In genomic region chr1:43969746-43970466, GRCh38 we compare ENCODE assay signal across 8 cellular contexts. TPM values are rescaled to one million over a fixed set of nuclear protein-coding genes. Genes with fewer than 3 reads are reported as not detected.
A peak's percentile ranks its signal among the peaks of the same experiment; 100 is the strongest.
DNase-seq lines count a peak whose midpoint lies in the region; ATAC-seq and TF ChIP-seq lines count a peak whose summit lies in the region.

A gene with protein sequence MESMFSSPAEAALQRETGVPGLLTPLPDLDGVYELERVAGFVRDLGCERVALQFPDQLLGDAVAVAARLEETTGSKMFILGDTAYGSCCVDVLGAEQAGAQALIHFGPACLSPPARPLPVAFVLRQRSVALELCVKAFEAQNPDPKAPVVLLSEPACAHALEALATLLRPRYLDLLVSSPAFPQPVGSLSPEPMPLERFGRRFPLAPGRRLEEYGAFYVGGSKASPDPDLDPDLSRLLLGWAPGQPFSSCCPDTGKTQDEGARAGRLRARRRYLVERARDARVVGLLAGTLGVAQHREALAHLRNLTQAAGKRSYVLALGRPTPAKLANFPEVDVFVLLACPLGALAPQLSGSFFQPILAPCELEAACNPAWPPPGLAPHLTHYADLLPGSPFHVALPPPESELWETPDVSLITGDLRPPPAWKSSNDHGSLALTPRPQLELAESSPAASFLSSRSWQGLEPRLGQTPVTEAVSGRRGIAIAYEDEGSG (plus strand): TSS chr1:43970010. CDS start chr1:43970176, 166 bp downstream.

- peaks cover 35% of the 10 kb centered on the region for H3K4me1 Mint-ChIP-seq in activated T-cell treated with anti-CD3 and anti-CD28 coated beads, Interleukin-2, amount 50 U/mL, for 24 hours (ENCODE audit: low read depth)

- H3K36me3 Mint-ChIP-seq in activated T-cell treated with anti-CD3 and anti-CD28 coated beads, Interleukin-2, amount 50 U/mL, for 24 hours (ENCODE audit: low read depth) = peaks cover 64% of the 10 kb centered on the region

- H3K9me3 ChIP-seq in esophagus (ENCODE audit: control insufficient read depth in 2 of 2, insufficient read depth in 1 of 2, low read depth in 1 of 2, low read length in 1 of 2) (no peaks in the 10 kb centered on the region), muscle layer of colon (ENCODE audit: low read length) (no peaks in the 10 kb centered on the region)

- H3K27ac ChIP-seq in esophagus (ENCODE audit: low read depth in 2 of 2, low read length in 1 of 2) (peak within 1 kb of the TSS; percentile 24 to 26), muscle layer of colon (ENCODE audit: low read depth, low read length) (peak within 1 kb of the TSS; percentile 87)

- peak within 1 kb of the TSS; percentile 7 for H3K9ac ChIP-seq in muscle layer of colon (ENCODE audit: low read length)

- no peaks in the 10 kb centered on the region for H3K27me3 ChIP-seq in esophagus (ENCODE audit: control insufficient read depth in 1 of 2, insufficient read depth in 2 of 2, low read length in 2 of 2)
- no peaks in the 10 kb centered on the region for H3K27me3 ChIP-seq in muscle layer of colon (ENCODE audit: control insufficient read depth in 1 of 2, insufficient read depth in 2 of 2, low read length in 2 of 2)

- H3K27me3 Mint-ChIP-seq in activated T-cell treated with anti-CD3 and anti-CD28 coated beads, Interleukin-2, amount 50 U/mL, for 24 hours = no peaks in the 10 kb centered on the region

- ATAC-seq in GM21576 (IDR thresholded peaks at IDR 0.05; ENCODE audit: unreplicated experiment) = peak; percentile 80

- H3K4me3 Mint-ChIP-seq in activated T-cell treated with anti-CD3 and anti-CD28 coated beads, Interleukin-2, amount 50 U/mL, for 24 hours = peak within 1 kb of the TSS; percentile 99

- in situ Hi-C loops in KBM-7 (cut with MboI; ENCODE audit: low pct_unique_long_range_greater_than_20kb, low sequenced_read_pairs) = no loop called here

- DNase-seq in DMS153 (lab: John Stamatoyannopoulos, UW) (peak; percentile 99), KBM-7 (peak; percentile 95)
- peak; percentile 95 for DNase-seq in activated T-cell treated with anti-CD3 and anti-CD28 coated beads, Interleukin-2, amount 50 U/mL, for 24 hours
- DNase-seq in stimulated activated CD8-positive, alpha-beta memory T cell treated with anti-CD3 and anti-CD28 coated beads, Interleukin-7, amount 100 ng/mL, for 24 hours (ENCODE audit: low read depth) = peak; percentile 94

- no peaks in the 10 kb centered on the region for H3K9me3 Mint-ChIP-seq in activated T-cell treated with anti-CD3 and anti-CD28 coated beads, Interleukin-2, amount 50 U/mL, for 24 hours

- peak within 1 kb of the TSS; percentile 70 to 96 for H3K4me3 ChIP-seq in esophagus (ENCODE audit: low read depth in 1 of 2, low read length in 2 of 2)
- peak within 1 kb of the TSS; percentile 80 to 95 for H3K4me3 ChIP-seq in muscle layer of colon (ENCODE audit: low read depth in 1 of 2, low read length in 2 of 2)

- 1% methylated on average over 47 of the region's 47 CpGs for WGBS in esophagus, 2 donors

- peaks cover 4 to 11% of the 10 kb centered on the region in 2 donors for H3K4me1 ChIP-seq in esophagus (ENCODE audit: control insufficient read depth in 2 of 2, insufficient read depth in 2 of 2, low read length in 1 of 2)
- H3K4me1 ChIP-seq in muscle layer of colon (ENCODE audit: insufficient read depth, low read length) = peaks cover 22% of the 10 kb centered on the region

- H3K36me3 ChIP-seq in esophagus (ENCODE audit: control insufficient read depth in 2 of 2, insufficient read depth in 2 of 2, low read length in 1 of 2) (peaks cover 0 to 28% of the 10 kb centered on the region in 2 donors), muscle layer of colon (ENCODE audit: insufficient read depth, low read length) (peaks cover 11% of the 10 kb centered on the region)

- H3K27ac Mint-ChIP-seq in activated T-cell treated with anti-CD3 and anti-CD28 coated beads, Interleukin-2, amount 50 U/mL, for 24 hours = peak within 1 kb of the TSS; percentile 97

TF ChIP-seq in PFSK-1, 5 proteins besides CTCF, POLR2A, EP300 and RAD21:
- TF ChIP-seq POLR2AphosphoS5 (IDR thresholded peaks at IDR 0.05; ENCODE audit: low read depth, low read length) (0 out of 2 replicates have a peak, but pooled peaks have one; percentile 53), TAF1 (IDR thresholded peaks at IDR 0.05; ENCODE audit: borderline replicate concordance, insufficient read depth, low read length) (no peak), FOXP2 (optimal IDR thresholded peaks at IDR 0.05; ENCODE audit: borderline replicate concordance, extremely low read depth, extremely low read length, insufficient read depth) (peak; percentile 28), SIN3A (IDR thresholded peaks at IDR 0.05; ENCODE audit: borderline replicate concordance, insufficient read depth, low read length) (peak; percentile 91; the same call in 1 of the 2 replicates)
- TF ChIP-seq, protein P1, sequence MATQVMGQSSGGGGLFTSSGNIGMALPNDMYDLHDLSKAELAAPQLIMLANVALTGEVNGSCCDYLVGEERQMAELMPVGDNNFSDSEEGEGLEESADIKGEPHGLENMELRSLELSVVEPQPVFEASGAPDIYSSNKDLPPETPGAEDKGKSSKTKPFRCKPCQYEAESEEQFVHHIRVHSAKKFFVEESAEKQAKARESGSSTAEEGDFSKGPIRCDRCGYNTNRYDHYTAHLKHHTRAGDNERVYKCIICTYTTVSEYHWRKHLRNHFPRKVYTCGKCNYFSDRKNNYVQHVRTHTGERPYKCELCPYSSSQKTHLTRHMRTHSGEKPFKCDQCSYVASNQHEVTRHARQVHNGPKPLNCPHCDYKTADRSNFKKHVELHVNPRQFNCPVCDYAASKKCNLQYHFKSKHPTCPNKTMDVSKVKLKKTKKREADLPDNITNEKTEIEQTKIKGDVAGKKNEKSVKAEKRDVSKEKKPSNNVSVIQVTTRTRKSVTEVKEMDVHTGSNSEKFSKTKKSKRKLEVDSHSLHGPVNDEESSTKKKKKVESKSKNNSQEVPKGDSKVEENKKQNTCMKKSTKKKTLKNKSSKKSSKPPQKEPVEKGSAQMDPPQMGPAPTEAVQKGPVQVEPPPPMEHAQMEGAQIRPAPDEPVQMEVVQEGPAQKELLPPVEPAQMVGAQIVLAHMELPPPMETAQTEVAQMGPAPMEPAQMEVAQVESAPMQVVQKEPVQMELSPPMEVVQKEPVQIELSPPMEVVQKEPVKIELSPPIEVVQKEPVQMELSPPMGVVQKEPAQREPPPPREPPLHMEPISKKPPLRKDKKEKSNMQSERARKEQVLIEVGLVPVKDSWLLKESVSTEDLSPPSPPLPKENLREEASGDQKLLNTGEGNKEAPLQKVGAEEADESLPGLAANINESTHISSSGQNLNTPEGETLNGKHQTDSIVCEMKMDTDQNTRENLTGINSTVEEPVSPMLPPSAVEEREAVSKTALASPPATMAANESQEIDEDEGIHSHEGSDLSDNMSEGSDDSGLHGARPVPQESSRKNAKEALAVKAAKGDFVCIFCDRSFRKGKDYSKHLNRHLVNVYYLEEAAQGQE (IDR thresholded peaks at IDR 0.05; ENCODE audit: insufficient read depth in 1 of 2, low read depth in 2 of 2, low read length in 2 of 2) = peak in 1 of 2 experiments; percentile 43; a peak in 2 of 4 replicates

RNA-seq across cellular contexts. Expression of the gene that starts here (rescaled TPM):
- polyA plus RNA-seq in PFSK-1 (2012; ENCODE audit: insufficient read length, low read depth) = 41.6 TPM
- polyA plus RNA-seq in esophagus = 10 to 100 TPM; 14.2 to 17.9 TPM

Comparison
In these comparisons a context has a peak if more than half of its experiments do, and no peak if none do; other contexts are left out.
1. Peak in every context shown above with its lines: DNase-seq, ATAC-seq, H3K4me3 ChIP-seq and H3K27ac ChIP-seq.